ENCODE assay signal across 10 cellular contexts in genomic region chr11:72668645-72669347, GRCh38. TPM values are rescaled to one million over a fixed set of nuclear protein-coding genes. Genes with fewer than 3 reads are reported as not detected.
A peak's percentile ranks its signal among the peaks of the same experiment; 100 is the strongest.
DNase-seq lines count a peak whose midpoint lies in the region; ATAC-seq and TF ChIP-seq lines count a peak whose summit lies in the region.
"Had no signal": no experiment of that assay in that cellular context is flagged by ENCODE, and none has a peak within 500 bp of the region (broad histone marks: within the 10 kb centered on the region; RNA-seq: fewer than 3 reads in every experiment).

No MANE protein-coding gene starts in this region.

- H3K4me3 Mint-ChIP-seq in natural killer cell treated with Interleukin-12 subunit alpha and Interleukin-12 subunit beta and Interleukin-15 and Interleukin-18, amount 100 ng/mL, for 72 hours = peak overlapping the region; percentile 12
- H3K4me3 Mint-ChIP-seq in type B pancreatic cell = no peak overlapping the region

- H3K4me1 ChIP-seq in sigmoid colon = no peaks in the 10 kb centered on the region
- H3K4me1 ChIP-seq: parathyroid adenoma had no signal

- TF ChIP-seq EP300 in sigmoid colon (IDR thresholded peaks at IDR 0.05) = no peak

- DNase-seq in NCI-H2107 (lab: John Stamatoyannopoulos, UW) (peak; percentile 30), type B pancreatic cell (ENCODE audit: extremely low spot score, unreplicated experiment) (no peak), NCI-H1436 treated with DMSO at 0.1 percent for 48 hours (lab: John Stamatoyannopoulos, UW) (no peak), sigmoid colon (no peak), NCI-H774 (lab: John Stamatoyannopoulos, UW) (no peak)
- no peak for DNase-seq in natural killer cell treated with Interleukin-12 subunit alpha and Interleukin-12 subunit beta and Interleukin-15 and Interleukin-18, amount 100 ng/mL, for 72 hours (ENCODE audit: low spot score)
- DNase-seq: esophagus squamous epithelium had no signal

- no peak for TF ChIP-seq CTCF in type B pancreatic cell (conservative IDR thresholded peaks at IDR 0.05)
- TF ChIP-seq CTCF in sigmoid colon (IDR thresholded peaks at IDR 0.05) = no peak

- no peak overlapping the region for H3K27ac ChIP-seq in sigmoid colon
- H3K27ac ChIP-seq: esophagus squamous epithelium, parathyroid adenoma had no signal

- 51 to 54% methylated on average over 7 of the region's 7 CpGs for WGBS in sigmoid colon, 2 donors

- no peak overlapping the region for H3K4me3 ChIP-seq in sigmoid colon
- H3K4me3 ChIP-seq: esophagus squamous epithelium had no signal

- TF ChIP-seq POLR2A in sigmoid colon (IDR thresholded peaks at IDR 0.05) = no peak

- H3K36me3 ChIP-seq in sigmoid colon = no peaks in the 10 kb centered on the region
- H3K36me3 ChIP-seq: esophagus squamous epithelium had no signal

- H3K27ac Mint-ChIP-seq in natural killer cell treated with Interleukin-12 subunit alpha and Interleukin-12 subunit beta and Interleukin-15 and Interleukin-18, amount 100 ng/mL, for 72 hours = no peak overlapping the region
- H3K27ac Mint-ChIP-seq in type B pancreatic cell = no peak overlapping the region

- intact Hi-C loops in sigmoid colon (cut with DNase I) = no loop called here

- H3K27me3 Mint-ChIP-seq in natural killer cell treated with Interleukin-12 subunit alpha and Interleukin-12 subunit beta and Interleukin-15 and Interleukin-18, amount 100 ng/mL, for 72 hours = peaks cover 17 to 33% of the 10 kb centered on the region in 2 donors
- H3K27me3 Mint-ChIP-seq in type B pancreatic cell = peaks cover 47% of the 10 kb centered on the region

- H3K4me1 Mint-ChIP-seq in natural killer cell treated with Interleukin-12 subunit alpha and Interleukin-12 subunit beta and Interleukin-15 and Interleukin-18, amount 100 ng/mL, for 72 hours (ENCODE audit: low read depth in 2 of 2) = peaks cover 3 to 8% of the 10 kb centered on the region in 2 donors
- no peaks in the 10 kb centered on the region for H3K4me1 Mint-ChIP-seq in type B pancreatic cell (ENCODE audit: unreplicated experiment)

- no peaks in the 10 kb centered on the region for H3K9me3 Mint-ChIP-seq in natural killer cell treated with Interleukin-12 subunit alpha and Interleukin-12 subunit beta and Interleukin-15 and Interleukin-18, amount 100 ng/mL, for 72 hours
- peaks cover 4% of the 10 kb centered on the region for H3K9me3 Mint-ChIP-seq in type B pancreatic cell

- peaks cover 0 to 29% (median 25%) of the 10 kb centered on the region in 3 donors for H3K27me3 ChIP-seq in sigmoid colon

- peaks cover 0 to 5% (median 2%) of the 10 kb centered on the region in 4 donors for H3K9me3 ChIP-seq in sigmoid colon

- peak; percentile 85 for ATAC-seq in GM18870 (IDR thresholded peaks at IDR 0.05; ENCODE audit: unreplicated experiment)
- peak; percentile 74 for ATAC-seq in GM21786 (IDR thresholded peaks at IDR 0.05; ENCODE audit: unreplicated experiment)
- ATAC-seq in natural killer cell treated with Interleukin-12 subunit alpha and Interleukin-12 subunit beta and Interleukin-15 and Interleukin-18, amount 100 ng/mL, for 72 hours = peak; percentile 61 to 88

- peaks cover 7% of the 10 kb centered on the region for H3K36me3 Mint-ChIP-seq in natural killer cell treated with Interleukin-12 subunit alpha and Interleukin-12 subunit beta and Interleukin-15 and Interleukin-18, amount 100 ng/mL, for 72 hours
- H3K36me3 Mint-ChIP-seq in type B pancreatic cell = no peaks in the 10 kb centered on the region

RNA-seq across cellular contexts. Expression of gene PDE2A, which starts 5.4 kb away (rescaled TPM):
- total RNA-seq in natural killer cell treated with Interleukin-12 subunit alpha and Interleukin-12 subunit beta and Interleukin-15 and Interleukin-18, amount 100 ng/mL, for 72 hours = 1 to 10 TPM; 2.5 to 7.7 TPM
- total RNA-seq in type B pancreatic cell (ENCODE audit: low replicate concordance) = 2.8 and 3.8 TPM in 2 replicates
- 10 to 100 TPM; 48.9 to 75.1 (median 62.1) TPM for total RNA-seq in sigmoid colon
- polyA plus RNA-seq in sigmoid colon = 10 to 100 TPM in 1 of 3 donors, 1 to 10 TPM in 2; 1.8 to 14.7 (median 4.8) TPM

Comparison
In these comparisons a context has a peak if more than half of its experiments do, and no peak if none do; other contexts are left out.
1. RNA of gene PDE2A, which starts 5.4 kb away (total RNA-seq): 48.9 to 75.1 TPM in sigmoid colon; 2.5 to 7.7 TPM in natural killer cell treated with Interleukin-12 subunit alpha and Interleukin-12 subunit beta and Interleukin-15 and Interleukin-18, amount 100 ng/mL, for 72 hours and 2.8 to 3.8 TPM in type B pancreatic cell; every median in the first group is over 4 times any median in the second.
2. Peak in every context shown above with its lines, with median percentiles within 50 percentile points of each other: ATAC-seq.